ENCODE assay signal across 8 cellular contexts in genomic region chr6:107866606-107867301, GRCh38. TPM values are rescaled to one million over a fixed set of nuclear protein-coding genes. Genes with fewer than 3 reads are reported as not detected.
DNase-seq lines count a peak whose midpoint lies in the region; ATAC-seq, FAIRE-seq and TF ChIP-seq lines count a peak whose summit lies in the region.

No MANE protein-coding gene starts in this region.

- H3K79me2 ChIP-seq in fibroblast of lung (ENCODE audit: control insufficient read depth, insufficient read depth, low read length) = no peaks in the 10 kb centered on the region

- no peak overlapping the region for H3K4me2 ChIP-seq in fibroblast of lung (ENCODE audit: extremely low read depth, insufficient read depth, low read length)

- DNase-seq in NCI-H345 (lab: John Stamatoyannopoulos, UW) (peak; percentile 37), NCI-H345 treated with DMSO at 0.1 percent for 48 hours (lab: John Stamatoyannopoulos, UW; ENCODE audit: unreplicated experiment) (no peak), HT-29 (ENCODE audit: low spot score) (peak; percentile 59), RWPE2 (ENCODE audit: low spot score) (no peak), fibroblast of lung (ENCODE audit: low read depth in 2 of 2) (peak; percentile 14 to 50), progenitor cell of endocrine pancreas (ENCODE audit: low spot score, unreplicated experiment) (no peak), GM12892 (ENCODE audit: insufficient read length) (no peak)

- H3K9me3 Mint-ChIP-seq in progenitor cell of endocrine pancreas (ENCODE audit: low read depth) = no peaks in the 10 kb centered on the region

- TF ChIP-seq POLR2A in GM12892 (IDR thresholded peaks at IDR 0.05; ENCODE audit: low read depth, low read length) = no peak

- peaks cover 7% of the 10 kb centered on the region for H3K36me3 Mint-ChIP-seq in progenitor cell of endocrine pancreas (ENCODE audit: insufficient read depth)

- H3K4me3 ChIP-seq in RWPE2 (ENCODE audit: severe bottlenecking) = no peak overlapping the region
- no peak overlapping the region for H3K4me3 ChIP-seq in fibroblast of lung (replicated peaks in 1 of 4; ENCODE audit: control extremely low read depth in 1 of 4, insufficient read depth in 1 of 4, low read depth in 3 of 4, low read length in 4 of 4)

- H3K27ac ChIP-seq in RWPE2 (ENCODE audit: poor library complexity, severe bottlenecking) (no peak overlapping the region), fibroblast of lung (ENCODE audit: insufficient read depth, low read length) (no peak overlapping the region)

- no peak overlapping the region for H3K4me3 Mint-ChIP-seq in progenitor cell of endocrine pancreas (ENCODE audit: low read depth)

- H4K20me1 ChIP-seq in fibroblast of lung (ENCODE audit: control insufficient read depth, extremely low read depth, insufficient read depth, low read length) = no peaks in the 10 kb centered on the region

- no peak overlapping the region for H2AFZ ChIP-seq in fibroblast of lung (ENCODE audit: low read length)

- H3K4me1 Mint-ChIP-seq in progenitor cell of endocrine pancreas (ENCODE audit: low read depth) = peaks cover 8% of the 10 kb centered on the region

- H3K4me1 ChIP-seq in RWPE2 (ENCODE audit: insufficient read depth, poor library complexity, severe bottlenecking) = no peaks in the 10 kb centered on the region
- H3K4me1 ChIP-seq in fibroblast of lung (ENCODE audit: control insufficient read depth, extremely low read depth, insufficient read depth, low read length) = no peaks in the 10 kb centered on the region

- H3K36me3 ChIP-seq in RWPE2 (ENCODE audit: low read depth) = peaks cover 22% of the 10 kb centered on the region
- H3K36me3 ChIP-seq in fibroblast of lung (ENCODE audit: control insufficient read depth, insufficient read depth, low read length) = no peaks in the 10 kb centered on the region

- no peaks in the 10 kb centered on the region for H3K27me3 ChIP-seq in RWPE2 (ENCODE audit: insufficient read depth, poor library complexity, severe bottlenecking)
- no peaks in the 10 kb centered on the region for H3K27me3 ChIP-seq in fibroblast of lung (ENCODE audit: control insufficient read depth, insufficient read depth, low read length)

- H3K27ac Mint-ChIP-seq in progenitor cell of endocrine pancreas = peak overlapping the region; percentile 82

- ATAC-seq in RWPE2 (ENCODE audit: low read depth) = peak; percentile 24; the same call in 1 of the 3 replicates
- no peak for ATAC-seq in GM19035 (IDR thresholded peaks at IDR 0.05; ENCODE audit: unreplicated experiment)

- H3K9me3 ChIP-seq in RWPE2 (ENCODE audit: severe bottlenecking) (no peaks in the 10 kb centered on the region), fibroblast of lung (ENCODE audit: control insufficient read depth, insufficient read depth, low read depth, low read length) (no peaks in the 10 kb centered on the region)

- no peak for FAIRE-seq in GM12892 (lab: Jason Lieb, UNC)

- H3K27me3 Mint-ChIP-seq in progenitor cell of endocrine pancreas = no peaks in the 10 kb centered on the region

- H3K9ac ChIP-seq in fibroblast of lung (ENCODE audit: insufficient read depth, low read length) = no peak overlapping the region

- peak; percentile 69 for TF ChIP-seq CTCF in RWPE2 (IDR thresholded peaks at IDR 0.05; ENCODE audit: poor library complexity, severe bottlenecking)
- peak; percentile 42 to 56 for TF ChIP-seq CTCF in fibroblast of lung (conservative IDR thresholded peaks at IDR 0.05 in 1 of 2, IDR thresholded peaks at IDR 0.05 in 1 of 2; ENCODE audit: low read depth in 1 of 2, low read length in 2 of 2)
- peak; percentile 70 for TF ChIP-seq CTCF in progenitor cell of endocrine pancreas (IDR thresholded peaks at IDR 0.05; ENCODE audit: unreplicated experiment)

RNA-seq across cellular contexts. Expression of gene SCML4, which starts 42.6 kb away (rescaled TPM):
- total RNA-seq in HT-29 (2014; rRNA removed; shearing (Covaris generic)) = 0.25 TPM in 1 of 2 replicates, not detected in the other
- not detected in 2 replicates for total RNA-seq in fibroblast of lung
- not detected in 2 replicates for polyA plus RNA-seq in fibroblast of lung
- polyA plus RNA-seq in fibroblast of lung (2012) = not detected in 2 replicates
- not detected in 2 replicates for polyA minus RNA-seq in fibroblast of lung (ENCODE audit: low replicate concordance)
- 0.31 and 0.69 TPM in 2 replicates for total RNA-seq in progenitor cell of endocrine pancreas
- not detected for polyA plus RNA-seq in GM12892 (2012; ENCODE audit: missing spikeins)

Comparison
In these comparisons a context has a peak if more than half of its experiments do, and no peak if none do; other contexts are left out.
1. DNase-seq: peak in NCI-H345 (single experiment), HT-29 (single experiment) and fibroblast of lung (2 of 2); none in NCI-H345 treated with DMSO at 0.1 percent for 48 hours (single experiment), RWPE2 (single experiment), progenitor cell of endocrine pancreas (single experiment) and GM12892 (single experiment).
2. Peak in every context shown above with its lines, with median percentiles within 50 percentile points of each other: CTCF ChIP-seq.